Comparison of ENCODE assay signal across 1 cellular context in genomic region chr10:50398383-50398782, GRCh38.
A peak's percentile ranks its signal among the peaks of the same experiment; 100 is the strongest.
TF ChIP-seq lines count a peak whose summit lies in the region.

No MANE protein-coding gene starts in this region.

TF ChIP-seq in K562, 482 proteins besides CTCF, POLR2A, EP300 and RAD21:
- TF ChIP-seq ZNF75A (CRISPR knock-in tag; IDR thresholded peaks at IDR 0.05) (0 out of 2 replicates have a peak, but pooled peaks have one; percentile 18), KLF13 (tag; IDR thresholded peaks at IDR 0.05; ENCODE audit: borderline replicate concordance, low read depth) (no peak)
